Comparison of ENCODE assay signal across 19 cellular contexts in genomic region chr1:154810571-154810970, GRCh38. TPM values are rescaled to one million over a fixed set of nuclear protein-coding genes. Genes with fewer than 3 reads are reported as not detected.
DNase-seq lines count a peak whose midpoint lies in the region; ATAC-seq and TF ChIP-seq lines count a peak whose summit lies in the region.
"Had no signal": no experiment of that assay in that cellular context is flagged by ENCODE, and none has a peak within 500 bp of the region (broad histone marks: within the 10 kb centered on the region; RNA-seq: fewer than 3 reads in every experiment).

No MANE protein-coding gene starts in this region.

- TF ChIP-seq CTCF in GM13977 (IDR thresholded peaks at IDR 0.05; ENCODE audit: extremely low read depth, insufficient read depth, missing control alignments) (no peak), brain (conservative IDR thresholded peaks at IDR 0.05) (no peak), sigmoid colon (IDR thresholded peaks at IDR 0.05) (no peak), lower lobe of right lung (IDR thresholded peaks at IDR 0.05) (no peak)

- in situ Hi-C loops in GM13977 (cut with MboI; ENCODE audit: low pct_unique_long_range_greater_than_20kb, low sequenced_read_pairs, unreplicated experiment) = no loop called here
- in situ Hi-C loops in KBM-7 (cut with MboI; ENCODE audit: low pct_unique_long_range_greater_than_20kb, low sequenced_read_pairs) = no loop called here

- H3K36me3 Mint-ChIP-seq in activated T-cell treated with anti-CD3 and anti-CD28 coated beads, Interleukin-2, amount 50 U/mL, for 72 hours (ENCODE audit: insufficient read depth in 2 of 2) = no peaks in the 10 kb centered on the region
- no peaks in the 10 kb centered on the region for H3K36me3 Mint-ChIP-seq in brain
- peaks cover 5% of the 10 kb centered on the region for H3K36me3 Mint-ChIP-seq in effector memory CD8-positive, alpha-beta T cell (ENCODE audit: insufficient read depth)
- H3K36me3 Mint-ChIP-seq: CD14-positive monocyte had no signal

- TF ChIP-seq EP300 in sigmoid colon (IDR thresholded peaks at IDR 0.05) = no peak

- peaks cover 0 to 19% (median 0%) of the 10 kb centered on the region in 4 donors for H3K4me1 ChIP-seq in sigmoid colon
- H3K4me1 ChIP-seq in lower lobe of right lung = peaks cover 17% of the 10 kb centered on the region
- H3K4me1 ChIP-seq: pancreas had no signal

- no peaks in the 10 kb centered on the region for H3K27me3 ChIP-seq in sigmoid colon
- no peaks in the 10 kb centered on the region for H3K27me3 ChIP-seq in lower lobe of right lung (ENCODE audit: low read depth)
- H3K27me3 ChIP-seq: pancreas had no signal

- H3K9me3 Mint-ChIP-seq in activated T-cell treated with anti-CD3 and anti-CD28 coated beads, Interleukin-2, amount 50 U/mL, for 72 hours = no peaks in the 10 kb centered on the region
- H3K9me3 Mint-ChIP-seq in brain = peaks cover 0 to 3% (median 0%) of the 10 kb centered on the region in 5 experiments
- no peaks in the 10 kb centered on the region for H3K9me3 Mint-ChIP-seq in effector memory CD8-positive, alpha-beta T cell
- H3K9me3 Mint-ChIP-seq: activated T-cell treated with anti-CD3 and anti-CD28 coated beads, Interleukin-2, amount 50 U/mL, for 24 hours; CD14-positive monocyte had no signal

- H3K27ac Mint-ChIP-seq in activated T-cell treated with anti-CD3 and anti-CD28 coated beads, Interleukin-2, amount 50 U/mL, for 72 hours = no peak overlapping the region
- H3K27ac Mint-ChIP-seq in brain = peak overlapping the region in 4 of 5 experiments; percentile 70 to 82 (median 80)
- no peak overlapping the region for H3K27ac Mint-ChIP-seq in effector memory CD8-positive, alpha-beta T cell
- H3K27ac Mint-ChIP-seq: CD14-positive monocyte had no signal

- no peaks in the 10 kb centered on the region for H3K9me3 ChIP-seq in sigmoid colon
- H3K9me3 ChIP-seq in lower lobe of right lung = no peaks in the 10 kb centered on the region
- H3K9me3 ChIP-seq: HAP-1, pancreas had no signal

- H3K4me3 ChIP-seq in sigmoid colon (no peak overlapping the region), lower lobe of right lung (no peak overlapping the region)
- H3K4me3 ChIP-seq: HAP-1, K562, pancreas, skin epidermis had no signal

- no peaks in the 10 kb centered on the region for H3K36me3 ChIP-seq in sigmoid colon
- H3K36me3 ChIP-seq in lower lobe of right lung = no peaks in the 10 kb centered on the region
- H3K36me3 ChIP-seq: HAP-1, pancreas had no signal

- H3K4me3 Mint-ChIP-seq in activated T-cell treated with anti-CD3 and anti-CD28 coated beads, Interleukin-2, amount 50 U/mL, for 72 hours = peak overlapping the region in 1 of 2 donors; percentile 10
- no peak overlapping the region for H3K4me3 Mint-ChIP-seq in brain
- no peak overlapping the region for H3K4me3 Mint-ChIP-seq in effector memory CD8-positive, alpha-beta T cell
- H3K4me3 Mint-ChIP-seq: activated T-cell treated with anti-CD3 and anti-CD28 coated beads, Interleukin-2, amount 50 U/mL, for 24 hours had no signal

- WGBS in sigmoid colon, 2 donors = 87 to 89% methylated on average over 1 of the region's 1 CpG

- peaks cover 19% of the 10 kb centered on the region for H3K4me1 Mint-ChIP-seq in activated T-cell treated with anti-CD3 and anti-CD28 coated beads, Interleukin-2, amount 50 U/mL, for 72 hours (ENCODE audit: low read depth)
- H3K4me1 Mint-ChIP-seq in brain = peaks cover 81% of the 10 kb centered on the region
- H3K4me1 Mint-ChIP-seq in effector memory CD8-positive, alpha-beta T cell (ENCODE audit: low read depth in 2 of 2) = peaks cover 6 to 7% of the 10 kb centered on the region in 2 donors

- DNase-seq in activated T-cell treated with anti-CD3 and anti-CD28 coated beads, Interleukin-2, amount 50 U/mL, for 72 hours = peak; percentile 13 to 31
- DNase-seq in activated T-cell treated with anti-CD3 and anti-CD28 coated beads for 4 hours (no peak), GM13977 (ENCODE audit: low spot score) (peak; percentile 56), sigmoid colon (no peak), KBM-7 (no peak), lower lobe of right lung (no peak)
- DNase-seq in effector memory CD8-positive, alpha-beta T cell = no peak
- DNase-seq: activated CD4-positive, alpha-beta T cell treated with anti-CD3 and anti-CD28 coated beads for 4 hours; activated T-cell treated with anti-CD3 and anti-CD28 coated beads, Interleukin-2, amount 50 U/mL, for 24 hours; cerebellar nuclear complex; NCI-H1105 treated with DMSO at 0.1 percent for 48 hours; NCI-H526 treated with DMSO at 0.1 percent for 48 hours; pancreas; stimulated activated naive CD4-positive, alpha-beta T cell treated with Interleukin-2 at 50 U/mL for 16 hours had no signal

- ATAC-seq in activated T-cell treated with anti-CD3 and anti-CD28 coated beads, Interleukin-2, amount 50 U/mL, for 72 hours (replicated peaks in 1 of 2) = peak; percentile 69 to 82
- ATAC-seq in lower lobe of right lung = no peak
- ATAC-seq in effector memory CD8-positive, alpha-beta T cell (replicated peaks) = no peak
- ATAC-seq: K562 had no signal

- TF ChIP-seq POLR2A in sigmoid colon (IDR thresholded peaks at IDR 0.05) = no peak

- intact Hi-C loops in sigmoid colon (cut with DNase I) (no loop called here), lower lobe of right lung (cut with DNase I) (no loop called here)

- peaks cover 16% of the 10 kb centered on the region for H3K27me3 Mint-ChIP-seq in activated T-cell treated with anti-CD3 and anti-CD28 coated beads, Interleukin-2, amount 50 U/mL, for 72 hours (ENCODE audit: low read depth)
- H3K27me3 Mint-ChIP-seq in brain = peaks cover 4% of the 10 kb centered on the region
- H3K27me3 Mint-ChIP-seq in effector memory CD8-positive, alpha-beta T cell = peaks cover 25 to 32% of the 10 kb centered on the region in 2 donors

- H3K27ac ChIP-seq in sigmoid colon = peak overlapping the region in 3 of 4 donors; percentile 20 to 34 (median 34)
- no peak overlapping the region for H3K27ac ChIP-seq in lower lobe of right lung
- H3K27ac ChIP-seq: pancreas had no signal

RNA-seq across cellular contexts. Expression of gene KCNN3, which starts 59.5 kb away (rescaled TPM):
- under 1 TPM; 0.10 to 0.42 TPM for total RNA-seq in activated T-cell treated with anti-CD3 and anti-CD28 coated beads, Interleukin-2, amount 50 U/mL, for 72 hours
- polyA plus RNA-seq in brain (ENCODE audit: insufficient read depth, low read depth, low replicate concordance) (5.1 TPM), sigmoid colon (1 to 10 TPM in 1 of 3 donors, under 1 TPM in 2; 0.23 to 1.5 (median 0.60) TPM)
- total RNA-seq in sigmoid colon (10 to 100 TPM in 3 of 4 donors, 1 to 10 TPM in 1; 9.4 to 27.7 (median 17.7) TPM), lower lobe of right lung (4.4 TPM)
- polyA plus RNA-seq: CD14-positive monocyte had no signal

Comparison
In these comparisons a context has a peak if more than half of its experiments do, and no peak if none do; other contexts are left out.
1. DNase-seq: peak in activated T-cell treated with anti-CD3 and anti-CD28 coated beads, Interleukin-2, amount 50 U/mL, for 72 hours (2 of 2) and GM13977 (single experiment); none in activated T-cell treated with anti-CD3 and anti-CD28 coated beads for 4 hours (single experiment), sigmoid colon (single experiment), KBM-7 (single experiment), lower lobe of right lung (single experiment) and effector memory CD8-positive, alpha-beta T cell (0 of 3).
2. ATAC-seq: peak in activated T-cell treated with anti-CD3 and anti-CD28 coated beads, Interleukin-2, amount 50 U/mL, for 72 hours (2 of 2); none in lower lobe of right lung (0 of 2) and effector memory CD8-positive, alpha-beta T cell (single experiment).
3. H3K27ac Mint-ChIP-seq: peak in brain (4 of 5); none in activated T-cell treated with anti-CD3 and anti-CD28 coated beads, Interleukin-2, amount 50 U/mL, for 72 hours (single experiment) and effector memory CD8-positive, alpha-beta T cell (0 of 2).